In genomic region chr5:134527961-134528424, GRCh38 we compare ENCODE assay signal across 8 cellular contexts. TPM values are rescaled to one million over a fixed set of nuclear protein-coding genes. Genes with fewer than 3 reads are reported as not detected.
DNase-seq lines count a peak whose midpoint lies in the region; ATAC-seq, FAIRE-seq and TF ChIP-seq lines count a peak whose summit lies in the region.

No MANE protein-coding gene starts in this region.

- whole genome bisulfite sequencing in mesodermal cell (ENCODE audit: insufficient coverage in 2 of 2), 2 experiments: 8 to 9% methylated on average over 9 of the region's 14 CpGs
- WGBS in aorta, 2 donors: 4 to 7% methylated on average over 14 of the region's 14 CpGs

- intact Hi-C loops in left ventricle myocardium inferior (cut with micrococcal nuclease) (no loop called here), Right ventricle myocardium superior (cut with DNase I) (loop anchor here (2.0 to 5.0 kb wide), 5 partner anchors 49 to 156 kb away; partner anchors contain the start of genes CDKN2AIPNL and UBE2B), aorta (cut with DNase I) (loop anchor here (2.0 to 5.0 kb wide), 4 partner anchors 49 to 117 kb away; partner anchors contain the start of gene CDKN2AIPNL (in 2 of the 2))

- FAIRE-seq in bronchial epithelial cell (lab: Jason Lieb, UNC): no peak

- H3K27me3 ChIP-seq in left ventricle myocardium inferior (ENCODE audit: low read depth) (no peaks in the 10 kb centered on the region), bronchial epithelial cell (ENCODE audit: control insufficient read depth, insufficient read depth, low read length) (no peaks in the 10 kb centered on the region), aorta (ENCODE audit: control insufficient read depth in 1 of 2, insufficient read depth in 2 of 2, low read length in 1 of 2) (no peaks in the 10 kb centered on the region)

- ATAC-seq in Right ventricle myocardium superior (ENCODE audit: poor library complexity) (no peak), aorta (ENCODE audit: low FRiP score) (no peak)

- H3K4me3 ChIP-seq in left ventricle myocardium inferior (peak overlapping the region; percentile 95), bronchial epithelial cell (ENCODE audit: low read depth, low read length) (peak overlapping the region; percentile 82), mesodermal cell (ENCODE audit: extremely low read depth, insufficient read depth, low read length, poor library complexity, severe bottlenecking) (peak overlapping the region; percentile 84), aorta (ENCODE audit: low read length in 2 of 2) (peak overlapping the region; percentile 45 to 86)

- H3K9me3 ChIP-seq in left ventricle myocardium inferior (replicated peaks) (no peaks in the 10 kb centered on the region), mesodermal cell (ENCODE audit: control insufficient read depth, low read length) (no peaks in the 10 kb centered on the region), aorta (ENCODE audit: control insufficient read depth, low read length) (no peaks in the 10 kb centered on the region)

- TF ChIP-seq CTCF in left ventricle myocardium inferior (IDR thresholded peaks at IDR 0.05; ENCODE audit: borderline replicate concordance): no peak
- TF ChIP-seq CTCF in bronchial epithelial cell (IDR thresholded peaks at IDR 0.05; ENCODE audit: insufficient read depth, low read length, severe bottlenecking): no peak

- H3K36me3 ChIP-seq in left ventricle myocardium inferior: no peaks in the 10 kb centered on the region
- H3K36me3 ChIP-seq in bronchial epithelial cell (ENCODE audit: control insufficient read depth, insufficient read depth, low read length): no peaks in the 10 kb centered on the region
- no peaks in the 10 kb centered on the region for H3K36me3 ChIP-seq in mesodermal cell (ENCODE audit: control insufficient read depth, insufficient read depth, low read length)
- H3K36me3 ChIP-seq in aorta (ENCODE audit: control insufficient read depth in 1 of 2, insufficient read depth in 2 of 2, low read length in 1 of 2): no peaks in the 10 kb centered on the region

- peaks cover 91% of the 10 kb centered on the region for H3K4me1 ChIP-seq in left ventricle myocardium inferior
- peaks cover 13% of the 10 kb centered on the region for H3K4me1 ChIP-seq in mesodermal cell (ENCODE audit: control insufficient read depth, insufficient read depth, low read length, poor library complexity, severe bottlenecking)
- peaks cover 3 to 7% of the 10 kb centered on the region in 2 donors for H3K4me1 ChIP-seq in aorta (ENCODE audit: control insufficient read depth in 1 of 2, insufficient read depth in 2 of 2, low read length in 2 of 2)

- DNase-seq in left ventricle myocardium inferior (no peak), Right ventricle myocardium superior (no peak), bronchial epithelial cell (ENCODE audit: low read depth) (no peak), aorta (no peak), NCI-H1694 treated with DMSO at 0.1 percent for 48 hours (lab: John Stamatoyannopoulos, UW) (no peak), NCI-H146 (lab: John Stamatoyannopoulos, UW) (no peak), occipital lobe (lab: John Stamatoyannopoulos, UW) (no peak)

- H3K27ac ChIP-seq in left ventricle myocardium inferior (replicated peaks) (peak overlapping the region; percentile 100), mesodermal cell (ENCODE audit: low read depth, low read length, severe bottlenecking) (peak overlapping the region; percentile 33), aorta (ENCODE audit: low read depth in 1 of 2, low read length in 2 of 2) (peak overlapping the region; percentile 1 to 77)

RNA-seq across cellular contexts. Expression of gene JADE2, which starts 2.5 kb away (rescaled TPM):
- total RNA-seq in left ventricle myocardium inferior (26.3 TPM), Right ventricle myocardium superior (25.9 TPM), bronchial epithelial cell (12.8 and 17.1 TPM in 2 replicates), aorta (10 to 100 TPM; 39.8 to 60.3 TPM), occipital lobe (3.7 TPM)
- polyA plus RNA-seq in mesodermal cell (2013, experiment 1 of 2): 10.9 TPM
- polyA plus RNA-seq in mesodermal cell (2013, experiment 2 of 2): 11.9 TPM
- polyA plus RNA-seq in aorta: 10 to 100 TPM in 1 of 2 donors, 1 to 10 TPM in 1; 6.1 to 11.7 TPM

Comparison
In these comparisons a context has a peak if more than half of its experiments do, and no peak if none do; other contexts are left out.
1. H3K27ac ChIP-seq: peak in every context shown above with its lines; median percentile 100 in left ventricle myocardium inferior; 39 in aorta; 33 in mesodermal cell.